Comparison of ENCODE assay signal across 20 cellular contexts in the genomic region with DNA sequence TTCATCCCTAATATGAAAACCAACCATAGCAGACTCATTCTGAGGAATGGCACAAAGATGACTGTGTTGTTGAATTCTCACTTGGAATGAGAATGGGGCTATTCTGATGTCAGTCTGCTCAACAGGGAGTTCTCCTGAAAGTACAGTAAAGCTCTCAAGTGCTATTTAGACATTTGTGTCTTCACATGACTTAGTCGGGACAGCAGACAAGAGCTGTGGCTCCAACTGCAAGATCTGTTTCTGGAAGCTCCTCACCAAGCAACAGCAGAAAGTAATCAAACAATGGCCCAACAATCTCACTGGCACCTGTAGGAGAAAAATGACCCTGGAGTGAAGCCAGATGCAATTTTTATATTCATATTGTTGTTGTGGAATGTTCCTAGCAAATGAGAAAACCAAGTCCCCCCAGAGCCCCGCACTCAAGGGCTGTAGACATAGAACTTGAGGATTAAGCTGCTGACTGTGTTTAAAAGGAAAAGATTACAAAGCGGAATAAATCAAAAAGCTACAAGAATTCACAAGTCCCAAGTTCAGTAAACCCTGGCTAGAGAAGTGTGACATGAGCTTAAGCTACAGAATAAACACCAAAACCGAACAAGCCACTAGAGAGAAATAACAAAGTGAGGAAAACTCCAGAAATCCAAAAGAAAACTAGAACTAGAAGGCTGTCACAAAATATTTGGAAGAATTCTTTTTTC.
"Had no signal": no experiment of that assay in that cellular context is flagged by ENCODE, and none has a peak within 500 bp of the region (broad histone marks: within the 10 kb centered on the region; RNA-seq: fewer than 3 reads in every experiment).

No MANE protein-coding gene starts in this region.

- H3K9me3 ChIP-seq: body of pancreas, tibial artery had no signal

- ATAC-seq: activated CD4-positive, CD25-positive, alpha-beta regulatory T cell treated with anti-CD3 and anti-CD28 coated beads, Interleukin-2, amount 50 U/mL, for 24 hours; activated CD8-positive, alpha-beta memory T cell treated with anti-CD3 and anti-CD28 coated beads, Interleukin-2, amount 10 ng/mL, durations not matched to agents 7 days and 5 days; activated CD8-positive, alpha-beta T cell treated with anti-CD3 and anti-CD28 coated beads for 36 hours; body of pancreas had no signal

- H3K36me3 ChIP-seq: cardiac muscle cell, neural progenitor cell, tibial artery had no signal

- H3K27ac Mint-ChIP-seq: activated CD4-positive, alpha-beta T cell treated with anti-CD3 and anti-CD28 coated beads, Interleukin-2, amount 10 ng/mL, durations not matched to agents 24 days and 14 days; activated CD8-positive, alpha-beta memory T cell treated with anti-CD3 and anti-CD28 coated beads, Interleukin-2, amount 10 ng/mL, durations not matched to agents 7 days and 5 days; activated CD8-positive, alpha-beta T cell treated with anti-CD3 and anti-CD28 coated beads for 36 hours; activated naive CD4-positive, alpha-beta T cell treated with anti-CD3 and anti-CD28 coated beads, Interleukin-2, amount 50 U/mL, for 24 hours; neural progenitor cell; stimulated activated naive CD8-positive, alpha-beta T cell treated with anti-CD3 and anti-CD28 coated beads, Interleukin-15, Interleukin-2, amounts not matched to agents 100 ng/mL and 50 ng/mL, for 24 hours; T-helper 1 cell treated with Interleukin-12 subunit alpha and Interleukin-12 subunit beta and Interleukin-4 antibody, amounts not matched to agents 30 μg/mL and 1 μg/mL, for 36 hours had no signal

- H3K4me3 Mint-ChIP-seq: activated CD4-positive, alpha-beta T cell treated with anti-CD3 and anti-CD28 coated beads, Interleukin-2, amount 10 ng/mL, durations not matched to agents 24 days and 14 days; activated CD8-positive, alpha-beta memory T cell treated with anti-CD3 and anti-CD28 coated beads, Interleukin-2, amount 10 ng/mL, durations not matched to agents 7 days and 5 days; activated CD8-positive, alpha-beta T cell treated with anti-CD3 and anti-CD28 coated beads for 36 hours; activated naive CD4-positive, alpha-beta T cell treated with anti-CD3 and anti-CD28 coated beads, Interleukin-2, amount 50 U/mL, for 24 hours; neural progenitor cell; stimulated activated naive CD8-positive, alpha-beta T cell treated with anti-CD3 and anti-CD28 coated beads, Interleukin-15, Interleukin-2, amounts not matched to agents 100 ng/mL and 50 ng/mL, for 24 hours; T-helper 1 cell treated with Interleukin-12 subunit alpha and Interleukin-12 subunit beta and Interleukin-4 antibody, amounts not matched to agents 30 μg/mL and 1 μg/mL, for 36 hours had no signal

- H3K27ac ChIP-seq: body of pancreas, cardiac muscle cell, neural progenitor cell, tibial artery had no signal

- H3K27me3 Mint-ChIP-seq: activated CD4-positive, alpha-beta T cell treated with anti-CD3 and anti-CD28 coated beads, Interleukin-2, amount 10 ng/mL, durations not matched to agents 24 days and 14 days; activated CD8-positive, alpha-beta memory T cell treated with anti-CD3 and anti-CD28 coated beads, Interleukin-2, amount 10 ng/mL, durations not matched to agents 7 days and 5 days; activated CD8-positive, alpha-beta T cell treated with anti-CD3 and anti-CD28 coated beads for 36 hours; activated naive CD4-positive, alpha-beta T cell treated with anti-CD3 and anti-CD28 coated beads, Interleukin-2, amount 50 U/mL, for 24 hours had no signal

- H3K27me3 ChIP-seq: body of pancreas, cardiac muscle cell, neural progenitor cell, tibial artery had no signal

- H3K4me1 ChIP-seq: body of pancreas, neural progenitor cell had no signal

- H3K4me1 Mint-ChIP-seq: activated CD4-positive, alpha-beta T cell treated with anti-CD3 and anti-CD28 coated beads, Interleukin-2, amount 10 ng/mL, durations not matched to agents 24 days and 14 days; activated CD8-positive, alpha-beta memory T cell treated with anti-CD3 and anti-CD28 coated beads, Interleukin-2, amount 10 ng/mL, durations not matched to agents 7 days and 5 days; activated naive CD4-positive, alpha-beta T cell treated with anti-CD3 and anti-CD28 coated beads, Interleukin-2, amount 50 U/mL, for 24 hours; neural progenitor cell had no signal

- DNase-seq: activated CD4-positive, alpha-beta T cell treated with anti-CD3 and anti-CD28 coated beads, Interleukin-2, amount 10 ng/mL, durations not matched to agents 24 days and 14 days; activated CD8-positive, alpha-beta memory T cell treated with anti-CD3 and anti-CD28 coated beads, Interleukin-2, amount 10 ng/mL, durations not matched to agents 7 days and 5 days; activated CD8-positive, alpha-beta T cell treated with anti-CD3 and anti-CD28 coated beads for 36 hours; activated gamma-delta T cell treated with Interleukin-2 at 50 U/mL for 16 hours; activated T-cell treated with anti-CD3 and anti-CD28 coated beads, Interleukin-2, amount 50 U/mL, for 1 hour; body of pancreas; dermis blood vessel endothelial cell; effector CD8-positive, alpha-beta T cell; glutamatergic neuron; mammary epithelial cell; midbrain; posterior cingulate gyrus; stimulated activated CD4-positive, alpha-beta T cell treated with anti-CD3 and anti-CD28 coated beads, Interleukin-1b, Interleukin-23, amount 100 ng/mL, for 48 hours; tibial artery had no signal

- H3K4me3 ChIP-seq: body of pancreas, cardiac muscle cell, neural progenitor cell, tibial artery had no signal

- H3K36me3 Mint-ChIP-seq: activated CD8-positive, alpha-beta memory T cell treated with anti-CD3 and anti-CD28 coated beads, Interleukin-2, amount 10 ng/mL, durations not matched to agents 7 days and 5 days; activated naive CD4-positive, alpha-beta T cell treated with anti-CD3 and anti-CD28 coated beads, Interleukin-2, amount 50 U/mL, for 24 hours; neural progenitor cell had no signal
